14 cellular contexts compared by ENCODE assay signal in genomic region chr1:183778006-183778405, GRCh38. TPM values are rescaled to one million over a fixed set of nuclear protein-coding genes. Genes with fewer than 3 reads are reported as not detected.
A peak's percentile ranks its signal among the peaks of the same experiment; 100 is the strongest.
DNase-seq lines count a peak whose midpoint lies in the region; ATAC-seq and TF ChIP-seq lines count a peak whose summit lies in the region.
"Had no signal": no experiment of that assay in that cellular context is flagged by ENCODE, and none has a peak within 500 bp of the region (broad histone marks: within the 10 kb centered on the region; RNA-seq: fewer than 3 reads in every experiment).

No MANE protein-coding gene starts in this region.

- no peaks in the 10 kb centered on the region for H3K27me3 ChIP-seq in BLaER1
- H3K27me3 ChIP-seq in adipocyte (replicated peaks; ENCODE audit: control insufficient read depth, insufficient read depth, low read length), result no peaks in the 10 kb centered on the region

- H3K4me1 ChIP-seq in BLaER1 (peaks cover 28% of the 10 kb centered on the region), adipocyte (ENCODE audit: control insufficient read depth, insufficient read depth, low read length) (peaks cover 19% of the 10 kb centered on the region)

- H3K9me3 ChIP-seq in BLaER1, result peaks cover 58% of the 10 kb centered on the region
- peaks cover 7% of the 10 kb centered on the region for H3K9me3 ChIP-seq in adipocyte (ENCODE audit: control insufficient read depth, low read length)

- H3K27ac ChIP-seq in BLaER1, result peak overlapping the region; percentile 67
- H3K27ac ChIP-seq: C4-2B, RWPE1 had no signal

- H3K36me3 ChIP-seq in BLaER1, result peaks cover 9% of the 10 kb centered on the region; the same call in 1 of the 2 replicates
- H3K36me3 ChIP-seq in adipocyte (ENCODE audit: control insufficient read depth, insufficient read depth, low read length, severe bottlenecking), result no peaks in the 10 kb centered on the region

- no peak for ATAC-seq in activated naive CD4-positive, alpha-beta T cell treated with anti-CD3 and anti-CD28 coated beads, Interleukin-2, amount 50 U/mL, for 72 hours

- peak; percentile 66 for DNase-seq in NCI-H1694 treated with DMSO at 0.1 percent for 48 hours (lab: John Stamatoyannopoulos, UW)
- peak; percentile 22 for DNase-seq in adipocyte (ENCODE audit: low read depth)
- DNase-seq in left kidney (ENCODE audit: low read depth, low spot score), result peak; percentile 46
- DNase-seq in activated naive CD4-positive, alpha-beta T cell treated with anti-CD3 and anti-CD28 coated beads, Interleukin-2, amount 50 U/mL, for 72 hours (ENCODE audit: low spot score in 2 of 2), result no peak
- DNase-seq in GM10266 (ENCODE audit: extremely low spot score), result no peak
- DNase-seq in SHP77 (lab: John Stamatoyannopoulos, UW), result no peak
- no peak for DNase-seq in activated T-cell treated with anti-CD3 and anti-CD28 coated beads, Interleukin-2, amount 50 U/mL, for 48 hours
- DNase-seq: H7, NCI-H1417 treated with DMSO at 0.1 percent for 48 hours, NCI-H2029 treated with DMSO at 0.1 percent for 48 hours, NCI-H526 treated with DMSO at 0.1 percent for 48 hours had no signal

- H3K36me3 Mint-ChIP-seq in activated naive CD4-positive, alpha-beta T cell treated with anti-CD3 and anti-CD28 coated beads, Interleukin-2, amount 50 U/mL, for 72 hours, result peaks cover 14 to 18% of the 10 kb centered on the region in 2 donors

- H3K9ac ChIP-seq in BLaER1 (peak overlapping the region; percentile 32), adipocyte (ENCODE audit: low read length) (no peak overlapping the region)

- no peaks in the 10 kb centered on the region for H4K20me1 ChIP-seq in BLaER1

- H3K27ac Mint-ChIP-seq in activated naive CD4-positive, alpha-beta T cell treated with anti-CD3 and anti-CD28 coated beads, Interleukin-2, amount 50 U/mL, for 72 hours, result no peak overlapping the region

- H3K9me3 Mint-ChIP-seq in activated naive CD4-positive, alpha-beta T cell treated with anti-CD3 and anti-CD28 coated beads, Interleukin-2, amount 50 U/mL, for 72 hours, result peaks cover 10 to 11% of the 10 kb centered on the region in 2 donors

- TF ChIP-seq CTCF in GM10266 (IDR thresholded peaks at IDR 0.05; ENCODE audit: control insufficient read depth, insufficient read depth, low read depth, missing control alignments), result no peak

- H3K4me3 ChIP-seq in BLaER1, result peak overlapping the region; percentile 34; the same call in 1 of the 2 replicates
- H3K4me3 ChIP-seq in adipocyte (ENCODE audit: low read length), result no peak overlapping the region

- peak overlapping the region; percentile 62 for H3K4me2 ChIP-seq in BLaER1

RNA-seq across cellular contexts. Expression of gene RGL1, which starts 26.9 kb away (rescaled TPM):
- 1 to 10 TPM; 3.2 TPM for total RNA-seq in activated naive CD4-positive, alpha-beta T cell treated with anti-CD3 and anti-CD28 coated beads, Interleukin-2, amount 50 U/mL, for 72 hours

Comparison
In these comparisons a context has a peak if more than half of its experiments do, and no peak if none do; other contexts are left out.
1. DNase-seq: peak in NCI-H1694 treated with DMSO at 0.1 percent for 48 hours (single experiment), adipocyte (single experiment) and left kidney (single experiment); none in activated naive CD4-positive, alpha-beta T cell treated with anti-CD3 and anti-CD28 coated beads, Interleukin-2, amount 50 U/mL, for 72 hours (0 of 2), GM10266 (single experiment), SHP77 (0 of 2) and activated T-cell treated with anti-CD3 and anti-CD28 coated beads, Interleukin-2, amount 50 U/mL, for 48 hours (0 of 2).